9 cellular contexts compared by ENCODE assay signal in genomic region chr4:144645621-144646522, GRCh38. TPM values are rescaled to one million over a fixed set of nuclear protein-coding genes. Genes with fewer than 3 reads are reported as not detected.
DNase-seq lines count a peak whose midpoint lies in the region; ATAC-seq, FAIRE-seq and TF ChIP-seq lines count a peak whose summit lies in the region.
"Had no signal": no experiment of that assay in that cellular context is flagged by ENCODE, and none has a peak within 500 bp of the region (broad histone marks: within the 10 kb centered on the region; RNA-seq: fewer than 3 reads in every experiment).

Gene HHIP (plus strand): TSS chr4:144646156. CDS start chr4:144646676, 520 bp downstream.

- H3K9me3 Mint-ChIP-seq in activated naive CD4-positive, alpha-beta T cell treated with anti-CD3 and anti-CD28 coated beads for 36 hours, result no peaks in the 10 kb centered on the region
- H3K9me3 Mint-ChIP-seq in activated B cell treated with CpG ODN at 0.5 μM for 24 hours, result no peaks in the 10 kb centered on the region

- POLR2A ChIA-PET in activated B cell treated with CpG ODN at 0.5 μM for 24 hours (lab: Charles Lee), result no interaction called here

- CTCF ChIA-PET in activated naive CD4-positive, alpha-beta T cell treated with anti-CD3 and anti-CD28 coated beads for 36 hours (lab: Charles Lee), result no interaction called here
- CTCF ChIA-PET in activated B cell treated with CpG ODN at 0.5 μM for 24 hours (lab: Charles Lee), result no interaction called here

- H3K4me3 Mint-ChIP-seq in activated naive CD4-positive, alpha-beta T cell treated with anti-CD3 and anti-CD28 coated beads for 36 hours, result peak within 1 kb of the TSS; percentile 77
- peak within 1 kb of the TSS; percentile 80 for H3K4me3 Mint-ChIP-seq in activated B cell treated with CpG ODN at 0.5 μM for 24 hours

- intact Hi-C loops in activated naive CD4-positive, alpha-beta T cell treated with anti-CD3 and anti-CD28 coated beads for 36 hours (cut with micrococcal nuclease), result loop anchor here (2.0 to 10.0 kb wide), 4 partner anchors 139 to 471 kb away; partner anchors contain the start of genes ABCE1 and ANAPC10
- intact Hi-C loops in activated B cell treated with CpG ODN at 0.5 μM for 24 hours (cut with micrococcal nuclease), result loop anchor here (1.0 kb wide), 1 partner anchor 288 kb away; no protein-coding TSS in a partner anchor

- H3K27me3 ChIP-seq in esophagus (ENCODE audit: control insufficient read depth in 1 of 2, insufficient read depth in 2 of 2, low read length in 2 of 2) (peaks cover 0 to 5% of the 10 kb centered on the region in 2 donors), thymus (ENCODE audit: control insufficient read depth, insufficient read depth) (no peaks in the 10 kb centered on the region)

- peaks cover 46% of the 10 kb centered on the region for H3K27me3 Mint-ChIP-seq in activated naive CD4-positive, alpha-beta T cell treated with anti-CD3 and anti-CD28 coated beads for 36 hours (ENCODE audit: low read depth)
- H3K27me3 Mint-ChIP-seq in activated B cell treated with CpG ODN at 0.5 μM for 24 hours, result peaks cover 32% of the 10 kb centered on the region

- peaks cover 2% of the 10 kb centered on the region for H3K36me3 Mint-ChIP-seq in activated naive CD4-positive, alpha-beta T cell treated with anti-CD3 and anti-CD28 coated beads for 36 hours (ENCODE audit: low read depth)
- H3K36me3 Mint-ChIP-seq in activated B cell treated with CpG ODN at 0.5 μM for 24 hours (ENCODE audit: low read depth), result no peaks in the 10 kb centered on the region

- no peak within 1 kb of the TSS for H3K27ac Mint-ChIP-seq in activated naive CD4-positive, alpha-beta T cell treated with anti-CD3 and anti-CD28 coated beads for 36 hours
- H3K27ac Mint-ChIP-seq in activated B cell treated with CpG ODN at 0.5 μM for 24 hours, result peak within 1 kb of the TSS; percentile 46

- H3K27ac ChIP-seq in esophagus (ENCODE audit: low read depth in 2 of 2, low read length in 1 of 2) (no peak within 1 kb of the TSS), mesodermal cell (ENCODE audit: low read depth, low read length, severe bottlenecking) (no peak within 1 kb of the TSS), thymus (ENCODE audit: low read depth) (peak within 1 kb of the TSS; percentile 87)

- H3K9me3 ChIP-seq in esophagus (ENCODE audit: control insufficient read depth in 2 of 2, insufficient read depth in 1 of 2, low read depth in 1 of 2, low read length in 1 of 2), result no peaks in the 10 kb centered on the region
- no peaks in the 10 kb centered on the region for H3K9me3 ChIP-seq in mesodermal cell (ENCODE audit: control insufficient read depth, low read length)
- no peaks in the 10 kb centered on the region for H3K9me3 ChIP-seq in thymus (ENCODE audit: control insufficient read depth)

- peak; percentile 13 for FAIRE-seq in HTR-8/SVneo (lab: Jason Lieb, UNC)

- peak; percentile 25 for DNase-seq in activated naive CD4-positive, alpha-beta T cell treated with anti-CD3 and anti-CD28 coated beads for 36 hours
- no peak for DNase-seq in activated naive CD4-positive, alpha-beta T cell treated with Interleukin-2 at 50 U/mL for 16 hours
- DNase-seq in HTR-8/SVneo (ENCODE audit: insufficient read length, low spot score), result peak; percentile 24
- peak; percentile 32 for DNase-seq in activated B cell treated with CpG ODN at 0.5 μM for 24 hours
- DNase-seq in GF-D8 (lab: John Stamatoyannopoulos, UW), result no peak

- H3K36me3 ChIP-seq in esophagus (ENCODE audit: control insufficient read depth in 2 of 2, insufficient read depth in 2 of 2, low read length in 1 of 2) (no peaks in the 10 kb centered on the region), mesodermal cell (ENCODE audit: control insufficient read depth, insufficient read depth, low read length) (no peaks in the 10 kb centered on the region), thymus (ENCODE audit: control insufficient read depth, insufficient read depth) (peaks cover 3% of the 10 kb centered on the region)

- H3K4me1 Mint-ChIP-seq in activated naive CD4-positive, alpha-beta T cell treated with anti-CD3 and anti-CD28 coated beads for 36 hours (ENCODE audit: low read depth), result peaks cover 15% of the 10 kb centered on the region
- H3K4me1 Mint-ChIP-seq in activated B cell treated with CpG ODN at 0.5 μM for 24 hours, result peaks cover 29% of the 10 kb centered on the region

- H3K4me3 ChIP-seq in esophagus (ENCODE audit: low read depth in 1 of 2, low read length in 2 of 2) (peak within 1 kb of the TSS; percentile 21 to 44), mesodermal cell (ENCODE audit: extremely low read depth, insufficient read depth, low read length, poor library complexity, severe bottlenecking) (peak within 1 kb of the TSS; percentile 47), thymus (ENCODE audit: low read length) (peak within 1 kb of the TSS; percentile 81)

- whole genome bisulfite sequencing in esophagus, 2 donors, result 2% methylated on average over 35 to 81 of the region's 81 CpGs
- WGBS in mesodermal cell (ENCODE audit: insufficient coverage in 2 of 2), 2 experiments, result 1% methylated on average over 33 to 38 of the region's 81 CpGs
- WGBS in thymus, result 1% methylated on average over 81 of the region's 81 CpGs

- ATAC-seq in activated B cell treated with CpG ODN at 0.5 μM for 24 hours (ENCODE audit: low read depth), result peak; percentile 65

- H3K4me1 ChIP-seq in esophagus (ENCODE audit: control insufficient read depth in 2 of 2, insufficient read depth in 2 of 2, low read length in 1 of 2) (peaks cover 0 to 4% of the 10 kb centered on the region in 2 donors), mesodermal cell (ENCODE audit: control insufficient read depth, insufficient read depth, low read length, poor library complexity, severe bottlenecking) (peaks cover 22% of the 10 kb centered on the region), thymus (ENCODE audit: control insufficient read depth, insufficient read depth, low read length) (peaks cover 19% of the 10 kb centered on the region)

- TF ChIP-seq CTCF in activated B cell treated with CpG ODN at 0.5 μM for 24 hours (IDR thresholded peaks at IDR 0.05), result no peak

RNA-seq across cellular contexts. Expression of gene HHIP, which starts in this region (rescaled TPM):
- total RNA-seq in activated naive CD4-positive, alpha-beta T cell treated with anti-CD3 and anti-CD28 coated beads for 36 hours, result not detected
- total RNA-seq in activated B cell treated with CpG ODN at 0.5 μM for 24 hours, result not detected in 2 replicates
- polyA plus RNA-seq in esophagus, result not detected
- polyA plus RNA-seq in mesodermal cell (2013, experiment 1 of 2), result 4.7 TPM
- polyA plus RNA-seq in mesodermal cell (2013, experiment 2 of 2), result 7.1 TPM
- polyA plus RNA-seq in thymus, result 2.9 TPM
- total RNA-seq: mononuclear cell had no signal

Comparison
In these comparisons a context has a peak if more than half of its experiments do, and no peak if none do; other contexts are left out.
1. Peak in DNase-seq in activated naive CD4-positive, alpha-beta T cell treated with anti-CD3 and anti-CD28 coated beads for 36 hours; RNA of the gene not detected or under 1 TPM.
2. Peak in DNase-seq and ATAC-seq in activated B cell treated with CpG ODN at 0.5 μM for 24 hours; RNA of the gene not detected or under 1 TPM.